Comparison of ENCODE assay signal across 27 cellular contexts in genomic region chr17:37726891-37727780, GRCh38. TPM values are rescaled to one million over a fixed set of nuclear protein-coding genes. Genes with fewer than 3 reads are reported as not detected.
A peak's percentile ranks its signal among the peaks of the same experiment; 100 is the strongest.
DNase-seq lines count a peak whose midpoint lies in the region; ATAC-seq and TF ChIP-seq lines count a peak whose summit lies in the region.
"Had no signal": no experiment of that assay in that cellular context is flagged by ENCODE, and none has a peak within 500 bp of the region (broad histone marks: within the 10 kb centered on the region; RNA-seq: fewer than 3 reads in every experiment).

No MANE protein-coding gene starts in this region.

- H3K27me3 ChIP-seq in Peyer's patch (no peaks in the 10 kb centered on the region), stomach (peaks cover 0 to 16% (median 0%) of the 10 kb centered on the region in 3 donors)
- H3K27me3 ChIP-seq: brain microvascular endothelial cell, right atrium auricular region had no signal

- TF ChIP-seq EP300 in stomach (IDR thresholded peaks at IDR 0.05), result no peak

- no peak overlapping the region for H3K4me3 Mint-ChIP-seq in T-helper 2 cell treated with Interferon-gamma antibody and Interleukin-4, amounts not matched to agents 5 μg/mL and 100 μg/mL, for 36 hours
- H3K4me3 Mint-ChIP-seq: activated T-cell treated with anti-CD3 and anti-CD28 coated beads, Interleukin-2, amount 50 U/mL, for 24 hours; CD14-positive monocyte; effector memory CD8-positive, alpha-beta T cell; natural killer cell; stimulated activated naive B cell treated with anti-CD40 and anti-IgM and Interleukin-4, amounts not matched to agents 10 μg/mL and 1 μg/mL and 100 μg/mL, for 72 hours had no signal

- TF ChIP-seq CTCF in Peyer's patch (IDR thresholded peaks at IDR 0.05), result no peak
- TF ChIP-seq CTCF in stomach (IDR thresholded peaks at IDR 0.05), result no peak

- H3K36me3 Mint-ChIP-seq in T-helper 2 cell treated with Interferon-gamma antibody and Interleukin-4, amounts not matched to agents 5 μg/mL and 100 μg/mL, for 36 hours (ENCODE audit: low read depth), result no peaks in the 10 kb centered on the region
- H3K36me3 Mint-ChIP-seq: CD14-positive monocyte, natural killer cell had no signal

- peak overlapping the region in 2 of 4 donors; percentile 56 to 81 for H3K27ac ChIP-seq in Peyer's patch
- peak overlapping the region in 2 of 5 donors; percentile 26 to 39 for H3K27ac ChIP-seq in stomach
- H3K27ac ChIP-seq: brain microvascular endothelial cell, heart left ventricle, right atrium auricular region, suprapubic skin had no signal

- H3K4me1 Mint-ChIP-seq in T-helper 2 cell treated with Interferon-gamma antibody and Interleukin-4, amounts not matched to agents 5 μg/mL and 100 μg/mL, for 36 hours (ENCODE audit: low read depth), result no peaks in the 10 kb centered on the region
- H3K4me1 Mint-ChIP-seq: CD14-positive monocyte; natural killer cell; stimulated activated naive B cell treated with anti-CD40 and anti-IgM and Interleukin-4, amounts not matched to agents 10 μg/mL and 1 μg/mL and 100 μg/mL, for 72 hours had no signal

- TF ChIP-seq POLR2A in Peyer's patch (IDR thresholded peaks at IDR 0.05) (no peak), stomach (IDR thresholded peaks at IDR 0.05) (no peak)

- H3K9me3 ChIP-seq in Peyer's patch (no peaks in the 10 kb centered on the region), stomach (no peaks in the 10 kb centered on the region)
- H3K9me3 ChIP-seq: heart left ventricle, right atrium auricular region, suprapubic skin had no signal

- in situ Hi-C loops in G401 (cut with HindIII; ENCODE audit: low sequenced_read_pairs), result no loop called here
- in situ Hi-C loops in ACHN (cut with HindIII; ENCODE audit: low pct_ligation_motif_present, low pct_unique_long_range_greater_than_20kb, low sequenced_read_pairs), result no loop called here

- H3K4me1 ChIP-seq in Peyer's patch (peaks cover 0 to 31% (median 5%) of the 10 kb centered on the region in 4 donors), stomach (peaks cover 0 to 13% (median 12%) of the 10 kb centered on the region in 4 donors)
- H3K4me1 ChIP-seq: heart left ventricle, right atrium auricular region, suprapubic skin had no signal

- no peak for ATAC-seq in HG03039 (IDR thresholded peaks at IDR 0.05; ENCODE audit: unreplicated experiment)
- ATAC-seq: effector memory CD8-positive, alpha-beta T cell; HCT116; heart left ventricle; natural killer cell; stimulated activated naive B cell treated with anti-CD40 and anti-IgM and Interleukin-4, amounts not matched to agents 10 μg/mL and 1 μg/mL and 100 μg/mL, for 72 hours had no signal

- H3K27ac Mint-ChIP-seq in T-helper 2 cell treated with Interferon-gamma antibody and Interleukin-4, amounts not matched to agents 5 μg/mL and 100 μg/mL, for 36 hours, result no peak overlapping the region
- H3K27ac Mint-ChIP-seq: activated T-cell treated with anti-CD3 and anti-CD28 coated beads, Interleukin-2, amount 50 U/mL, for 24 hours; effector memory CD8-positive, alpha-beta T cell; natural killer cell; stimulated activated naive B cell treated with anti-CD40 and anti-IgM and Interleukin-4, amounts not matched to agents 10 μg/mL and 1 μg/mL and 100 μg/mL, for 72 hours had no signal

- no peaks in the 10 kb centered on the region for H3K9me3 Mint-ChIP-seq in T-helper 2 cell treated with Interferon-gamma antibody and Interleukin-4, amounts not matched to agents 5 μg/mL and 100 μg/mL, for 36 hours
- H3K9me3 Mint-ChIP-seq: activated T-cell treated with anti-CD3 and anti-CD28 coated beads, Interleukin-2, amount 50 U/mL, for 24 hours; effector memory CD8-positive, alpha-beta T cell; natural killer cell; stimulated activated naive B cell treated with anti-CD40 and anti-IgM and Interleukin-4, amounts not matched to agents 10 μg/mL and 1 μg/mL and 100 μg/mL, for 72 hours had no signal

- WGBS in stomach, 5 donors, result 42 to 56% (median 53%) methylated on average over 15 of the region's 15 CpGs

- H3K4me3 ChIP-seq in Peyer's patch, result no peak overlapping the region
- H3K4me3 ChIP-seq in stomach, result no peak overlapping the region
- H3K4me3 ChIP-seq: heart left ventricle, right atrium auricular region, suprapubic skin had no signal

- DNase-seq in Peyer's patch (peak in 2 of 3 donors; percentile 76 to 77), iPS-NIHi11 (ENCODE audit: low spot score) (peak; percentile 44), mucosa of gallbladder (ENCODE audit: low spot score) (peak; percentile 92), stomach (peak; percentile 80), G401 (ENCODE audit: low spot score) (no peak), ACHN (no peak)
- no peak for DNase-seq in T-helper 2 cell treated with Interferon-gamma antibody and Interleukin-4, amounts not matched to agents 5 μg/mL and 100 μg/mL, for 36 hours (ENCODE audit: low spot score)
- DNase-seq: activated CD4-positive, alpha-beta T cell treated with anti-CD3 and anti-CD28 coated beads for 4 hours; activated CD8-positive, alpha-beta memory T cell treated with anti-CD3 and anti-CD28 coated beads for 24 hours; activated gamma-delta T cell treated with Interleukin-2 at 50 U/mL for 16 hours; activated T-cell treated with anti-CD3 and anti-CD28 coated beads, Interleukin-2, amount 50 U/mL, for 24 hours; brain microvascular endothelial cell; DND-41; effector memory CD8-positive, alpha-beta T cell; heart left ventricle; natural killer cell; NCI-H446; NCI-H82; stimulated activated CD4-positive, alpha-beta T cell treated with anti-CD3 and anti-CD28 coated beads, Interleukin-12 subunit alpha, Interleukin-12 subunit beta, amount 100 ng/mL, for 4 hours; stimulated activated CD4-positive, alpha-beta T cell treated with anti-CD3 and anti-CD28 coated beads, Interleukin-4, amount 100 ng/mL, for 1 hour; stimulated activated naive B cell treated with anti-CD40 and anti-IgM and Interleukin-4, amounts not matched to agents 10 μg/mL and 1 μg/mL and 100 μg/mL, for 72 hours had no signal

- intact Hi-C loops in stomach (cut with DNase I; ENCODE audit: low total_unique reads), result no loop called here

- H3K36me3 ChIP-seq in Peyer's patch (peaks cover 0 to 3% (median 0%) of the 10 kb centered on the region in 3 donors), stomach (peaks cover 0 to 22% (median 9%) of the 10 kb centered on the region in 4 donors)
- H3K36me3 ChIP-seq: brain microvascular endothelial cell, heart left ventricle, right atrium auricular region, suprapubic skin had no signal

- H3K27me3 Mint-ChIP-seq in T-helper 2 cell treated with Interferon-gamma antibody and Interleukin-4, amounts not matched to agents 5 μg/mL and 100 μg/mL, for 36 hours (ENCODE audit: low read depth), result peaks cover 6% of the 10 kb centered on the region

RNA-seq across cellular contexts. Expression of gene HNF1B, which starts 17.7 kb away (rescaled TPM):
- 10 to 100 TPM; 16.5 to 39.9 (median 32.2) TPM for total RNA-seq in Peyer's patch
- total RNA-seq in mucosa of gallbladder, result 142 TPM
- 10 to 100 TPM in 2 of 5 donors, 1 to 10 TPM in 2, under 1 TPM in 1; 0.58 to 19.2 (median 7.7) TPM for total RNA-seq in stomach
- 1 to 10 TPM; 4.4 to 7.3 (median 6.7) TPM for polyA plus RNA-seq in stomach
- not detected in 2 replicates for total RNA-seq in G401 (2014; rRNA removed; shearing (Covaris generic))
- total RNA-seq: fibroblast of villous mesenchyme, heart left ventricle, natural killer cell, right atrium auricular region, suprapubic skin had no signal
- polyA plus RNA-seq: CD14-positive monocyte, heart left ventricle had no signal

Comparison
In these comparisons a context has a peak if more than half of its experiments do, and no peak if none do; other contexts are left out.
1. DNase-seq: peak in Peyer's patch (2 of 3), iPS-NIHi11 (single experiment), mucosa of gallbladder (single experiment) and stomach (single experiment); none in T-helper 2 cell treated with Interferon-gamma antibody and Interleukin-4, amounts not matched to agents 5 μg/mL and 100 μg/mL, for 36 hours (single experiment), G401 (single experiment) and ACHN (single experiment).